Comparison of ENCODE assay signal across 31 cellular contexts in the genomic region with DNA sequence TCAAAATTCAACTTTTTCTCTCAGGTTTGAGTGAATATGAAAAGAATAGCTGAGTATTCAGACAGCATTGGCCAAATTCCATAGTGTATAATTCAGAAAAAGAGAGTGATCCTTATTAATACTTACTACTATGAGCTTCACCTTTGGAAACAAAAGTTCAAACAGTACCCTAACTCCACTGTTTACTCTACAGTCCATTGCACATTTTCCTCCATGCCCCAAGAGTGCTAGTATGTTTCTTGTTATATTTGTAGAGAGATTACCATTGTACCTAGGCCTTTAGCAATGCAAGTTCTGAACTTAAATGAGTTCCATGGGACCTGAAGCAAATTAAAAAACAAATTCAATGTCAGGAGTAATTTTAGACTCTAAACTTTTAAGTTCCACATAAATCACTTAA. TPM values are rescaled to one million over a fixed set of nuclear protein-coding genes. Genes with fewer than 3 reads are reported as not detected.
"Had no signal": no experiment of that assay in that cellular context is flagged by ENCODE, and none has a peak within 500 bp of the region (broad histone marks: within the 10 kb centered on the region; RNA-seq: fewer than 3 reads in every experiment).

No MANE protein-coding gene starts in this region.

- ATAC-seq: naive thymus-derived CD4-positive, alpha-beta T cell; natural killer cell; psoas muscle; right cardiac atrium; sciatic nerve; stimulated activated memory B cell treated with anti-CD40 and anti-IgM and Interleukin-4, amounts not matched to agents 10 μg/mL and 1 μg/mL and 100 μg/mL, for 72 hours; stimulated activated naive CD8-positive, alpha-beta T cell treated with anti-CD3 and anti-CD28 coated beads, Interleukin-15, amount 100 ng/mL, for 72 hours; stimulated activated naive CD8-positive, alpha-beta T cell treated with anti-CD3 and anti-CD28 coated beads, Interleukin-15, Interleukin-2, amounts not matched to agents 100 U/mL and 50 U/mL, for 24 hours; upper lobe of right lung had no signal

- H3K4me1 ChIP-seq: parathyroid adenoma, psoas muscle, spleen, suprapubic skin, uterus had no signal

- H3K79me2 ChIP-seq: parathyroid adenoma had no signal

- H2AFZ ChIP-seq: parathyroid adenoma had no signal

- H3K4me2 ChIP-seq: smooth muscle cell had no signal

- H3K9ac ChIP-seq: parathyroid adenoma had no signal

- H3K27ac Mint-ChIP-seq: naive thymus-derived CD4-positive, alpha-beta T cell; natural killer cell; nephron progenitor cell; progenitor cell of endocrine pancreas; stimulated activated memory B cell treated with anti-CD40 and anti-IgM and Interleukin-4, amounts not matched to agents 10 μg/mL and 1 μg/mL and 100 μg/mL, for 72 hours; stimulated activated naive CD8-positive, alpha-beta T cell treated with anti-CD3 and anti-CD28 coated beads, Interleukin-15, amount 100 ng/mL, for 72 hours; type B pancreatic cell had no signal

- H3K9me3 ChIP-seq: neutrophil, psoas muscle, spleen, suprapubic skin, testis, tibial artery, transverse colon, upper lobe of right lung, uterus had no signal

- H3K4me1 Mint-ChIP-seq: naive thymus-derived CD4-positive, alpha-beta T cell; natural killer cell; nephron progenitor cell; neural crest cell; stimulated activated memory B cell treated with anti-CD40 and anti-IgM and Interleukin-4, amounts not matched to agents 10 μg/mL and 1 μg/mL and 100 μg/mL, for 72 hours; stimulated activated naive CD8-positive, alpha-beta T cell treated with anti-CD3 and anti-CD28 coated beads, Interleukin-15, amount 100 ng/mL, for 72 hours had no signal

- H3K4me3 ChIP-seq: psoas muscle, skin epidermis, smooth muscle cell, spleen, suprapubic skin, testis, tibial artery, transverse colon, upper lobe of right lung, uterus had no signal

- H3K4me3 Mint-ChIP-seq: naive thymus-derived CD4-positive, alpha-beta T cell; natural killer cell; nephron progenitor cell; neural crest cell; stimulated activated memory B cell treated with anti-CD40 and anti-IgM and Interleukin-4, amounts not matched to agents 10 μg/mL and 1 μg/mL and 100 μg/mL, for 72 hours; stimulated activated naive CD8-positive, alpha-beta T cell treated with anti-CD3 and anti-CD28 coated beads, Interleukin-15, amount 100 ng/mL, for 72 hours; type B pancreatic cell had no signal

- H3K36me3 Mint-ChIP-seq: naive thymus-derived CD4-positive, alpha-beta T cell; natural killer cell; stimulated activated memory B cell treated with anti-CD40 and anti-IgM and Interleukin-4, amounts not matched to agents 10 μg/mL and 1 μg/mL and 100 μg/mL, for 72 hours; type B pancreatic cell had no signal

- H3K9me3 Mint-ChIP-seq: nephron progenitor cell; neural crest cell; stimulated activated memory B cell treated with anti-CD40 and anti-IgM and Interleukin-4, amounts not matched to agents 10 μg/mL and 1 μg/mL and 100 μg/mL, for 72 hours; stimulated activated naive CD8-positive, alpha-beta T cell treated with anti-CD3 and anti-CD28 coated beads, Interleukin-15, amount 100 ng/mL, for 72 hours; type B pancreatic cell had no signal

- H3K36me3 ChIP-seq: neutrophil, spleen, suprapubic skin, tibial artery, transverse colon, upper lobe of right lung, uterus had no signal

- H3K27ac ChIP-seq: neutrophil, parathyroid adenoma, psoas muscle, skin epidermis, spleen, suprapubic skin, testis, transverse colon, uterus had no signal

- H3K27me3 Mint-ChIP-seq: naive thymus-derived CD4-positive, alpha-beta T cell; progenitor cell of endocrine pancreas; stimulated activated memory B cell treated with anti-CD40 and anti-IgM and Interleukin-4, amounts not matched to agents 10 μg/mL and 1 μg/mL and 100 μg/mL, for 72 hours; stimulated activated naive CD8-positive, alpha-beta T cell treated with anti-CD3 and anti-CD28 coated beads, Interleukin-15, amount 100 ng/mL, for 72 hours; type B pancreatic cell had no signal

- H3K27me3 ChIP-seq: neutrophil, spleen, suprapubic skin, testis, tibial artery, transverse colon, upper lobe of right lung, uterus had no signal

- DNase-seq: naive thymus-derived CD4-positive, alpha-beta T cell; natural killer cell; nephron progenitor cell; nucleus accumbens; posterior cingulate gyrus; psoas muscle; right cardiac atrium; spleen; stimulated activated CD4-positive, alpha-beta T cell treated with anti-CD3 and anti-CD28 coated beads, Interleukin-12 subunit alpha, Interleukin-12 subunit beta, amount 100 ng/mL, for 4 hours; stimulated activated CD4-positive, alpha-beta T cell treated with anti-CD3 and anti-CD28 coated beads, Interleukin-1b, Interleukin-23, amount 100 ng/mL, for 48 hours; stimulated activated CD4-positive, alpha-beta T cell treated with anti-CD3 and anti-CD28 coated beads, Interleukin-4, amount 100 ng/mL, for 1 hour; stimulated activated CD4-positive, alpha-beta T cell treated with anti-CD3 and anti-CD28 coated beads, Interleukin-4, amount 100 ng/mL, for 4 hours; stimulated activated CD8-positive, alpha-beta memory T cell treated with anti-CD3 and anti-CD28 coated beads, Interleukin-4, amount 100 ng/mL, for 48 hours; stimulated activated naive CD4-positive, alpha-beta T cell; stimulated activated naive CD8-positive, alpha-beta T cell treated with anti-CD3 and anti-CD28 coated beads, Interleukin-15, amount 100 ng/mL, for 72 hours; stimulated activated naive CD8-positive, alpha-beta T cell treated with anti-CD3 and anti-CD28 coated beads, Interleukin-15, Interleukin-2, amounts not matched to agents 100 U/mL and 50 U/mL, for 24 hours; testis; tibial artery; transverse colon; upper lobe of right lung; uterus had no signal

RNA-seq across cellular contexts. Expression of a gene that starts 48.1 kb away (rescaled TPM):
- polyA plus RNA-seq: naive thymus-derived CD4-positive, alpha-beta T cell had no signal
